Comparison of ENCODE assay signal across 27 cellular contexts in genomic region chr1:100851726-100852125, GRCh38.
"Had no signal": no experiment of that assay in that cellular context is flagged by ENCODE, and none has a peak within 500 bp of the region (broad histone marks: within the 10 kb centered on the region; RNA-seq: fewer than 3 reads in every experiment).

No MANE protein-coding gene starts in this region.

- H2AFZ ChIP-seq: neural progenitor cell had no signal

- H3K4me2 ChIP-seq: neural progenitor cell had no signal

- H3K27ac Mint-ChIP-seq: mesothelial cell of epicardium; naive B cell; nephron; neural progenitor cell; stimulated activated effector memory CD8-positive, alpha-beta T cell treated with anti-CD3 and anti-CD28 coated beads, Interleukin-12 subunit alpha, Interleukin-12 subunit beta, amount 100 ng/mL, for 72 hours had no signal

- DNase-seq: dermis blood vessel endothelial cell; effector memory CD4-positive, alpha-beta T cell; erythroblast; foreskin keratinocyte; heart left ventricle; hippocampal formation; left cardiac atrium; left lung; mesenchymal stem cell; mucosa of descending colon; naive B cell; stimulated activated CD4-positive, alpha-beta T cell treated with anti-CD3 and anti-CD28 coated beads, Interleukin-2, amount 100 ng/mL, for 24 hours; stimulated activated CD4-positive, alpha-beta T cell treated with anti-CD3 and anti-CD28 coated beads, Interleukin-4, amount 100 ng/mL, for 24 hours; stimulated activated naive CD4-positive, alpha-beta T cell treated with Interleukin-2 at 50 U/mL for 16 hours; stomach; thyroid gland; trophoblast cell had no signal

- H3K4me3 ChIP-seq: coronary artery, gastroesophageal sphincter, heart left ventricle, left lung, mucosa of descending colon, neural progenitor cell, prostate gland, right atrium auricular region, stomach, thyroid gland, vagina had no signal

- H3K27ac ChIP-seq: coronary artery, foreskin keratinocyte, gastroesophageal sphincter, heart left ventricle, left lung, neural progenitor cell, prostate gland, right atrium auricular region, stomach, thyroid gland, vagina had no signal

- H3K36me3 ChIP-seq: gastroesophageal sphincter, heart left ventricle, left lung, neural progenitor cell, prostate gland, right atrium auricular region, stomach, thyroid gland, vagina had no signal

- H3K36me3 Mint-ChIP-seq: mesothelial cell of epicardium; naive B cell; neural progenitor cell; stimulated activated effector memory CD8-positive, alpha-beta T cell treated with anti-CD3 and anti-CD28 coated beads, Interleukin-12 subunit alpha, Interleukin-12 subunit beta, amount 100 ng/mL, for 72 hours had no signal

- H3K4me1 ChIP-seq: gastroesophageal sphincter, prostate gland, right atrium auricular region, stomach, thyroid gland, vagina had no signal

- H3K4me1 Mint-ChIP-seq: mesothelial cell of epicardium; naive B cell; nephron; stimulated activated effector memory CD8-positive, alpha-beta T cell treated with anti-CD3 and anti-CD28 coated beads, Interleukin-12 subunit alpha, Interleukin-12 subunit beta, amount 100 ng/mL, for 72 hours had no signal

- H3K27me3 ChIP-seq: foreskin keratinocyte, gastroesophageal sphincter, heart left ventricle, left lung, neural progenitor cell, right atrium auricular region, stomach, thyroid gland, vagina had no signal

- H3K9me3 Mint-ChIP-seq: stimulated activated effector memory CD8-positive, alpha-beta T cell treated with anti-CD3 and anti-CD28 coated beads, Interleukin-12 subunit alpha, Interleukin-12 subunit beta, amount 100 ng/mL, for 72 hours had no signal

- ATAC-seq: foreskin keratinocyte; gastroesophageal sphincter; heart left ventricle; left cardiac atrium; left lung; mucosa of descending colon; sciatic nerve; stimulated activated effector memory CD8-positive, alpha-beta T cell treated with anti-CD3 and anti-CD28 coated beads, Interleukin-12 subunit alpha, Interleukin-12 subunit beta, amount 100 ng/mL, for 72 hours had no signal

- H3K4me3 Mint-ChIP-seq: mesothelial cell of epicardium; naive B cell; nephron; neural progenitor cell; stimulated activated effector memory CD8-positive, alpha-beta T cell treated with anti-CD3 and anti-CD28 coated beads, Interleukin-12 subunit alpha, Interleukin-12 subunit beta, amount 100 ng/mL, for 72 hours had no signal

- H3K9me3 ChIP-seq: gastroesophageal sphincter, mucosa of descending colon, prostate gland, right atrium auricular region, stomach, thyroid gland, vagina had no signal
